2 cellular contexts compared by ENCODE assay signal in genomic region chr3:47408839-47409229, GRCh38.
TF ChIP-seq lines count a peak whose summit lies in the region.

No MANE protein-coding gene starts in this region.

TF ChIP-seq in K562, 482 proteins besides CTCF, POLR2A, EP300 and RAD21:
- no peak for TF ChIP-seq FOS (IDR thresholded peaks at IDR 0.05; ENCODE audit: extremely low read depth, insufficient read length)
- no peak for TF ChIP-seq BRD9 (IDR thresholded peaks at IDR 0.05; ENCODE audit: low read depth, partially characterized antibody)
- TF ChIP-seq MCM5 (IDR thresholded peaks at IDR 0.05; ENCODE audit: low read depth) = no peak
TF ChIP-seq in K562: peak in this region for 0.

TF ChIP-seq in HepG2, 621 proteins besides CTCF, POLR2A, EP300 and RAD21:
- TF ChIP-seq AKNA (CRISPR knock-in tag; IDR thresholded peaks at IDR 0.05; ENCODE audit: borderline replicate concordance) (no peak), SP1 (IDR thresholded peaks at IDR 0.05) (no peak), SP1 (CRISPR knock-in tag; IDR thresholded peaks at IDR 0.05) (no peak), HNRNPH1 (optimal IDR thresholded peaks at IDR 0.05; ENCODE audit: low read depth, low read length) (no peak), ZSCAN12 (CRISPR knock-in tag; IDR thresholded peaks at IDR 0.05) (no peak), U2AF2 (IDR thresholded peaks at IDR 0.05; ENCODE audit: low read depth, low read length) (no peak), ZNF619 (CRISPR knock-in tag; IDR thresholded peaks at IDR 0.05) (no peak), RORA (CRISPR knock-in tag; IDR thresholded peaks at IDR 0.05) (no peak), JUNB (CRISPR knock-in tag; IDR thresholded peaks at IDR 0.05; ENCODE audit: borderline replicate concordance) (no peak), JUN (CRISPR knock-in tag; IDR thresholded peaks at IDR 0.05) (no peak)
- TF ChIP-seq, protein P1, sequence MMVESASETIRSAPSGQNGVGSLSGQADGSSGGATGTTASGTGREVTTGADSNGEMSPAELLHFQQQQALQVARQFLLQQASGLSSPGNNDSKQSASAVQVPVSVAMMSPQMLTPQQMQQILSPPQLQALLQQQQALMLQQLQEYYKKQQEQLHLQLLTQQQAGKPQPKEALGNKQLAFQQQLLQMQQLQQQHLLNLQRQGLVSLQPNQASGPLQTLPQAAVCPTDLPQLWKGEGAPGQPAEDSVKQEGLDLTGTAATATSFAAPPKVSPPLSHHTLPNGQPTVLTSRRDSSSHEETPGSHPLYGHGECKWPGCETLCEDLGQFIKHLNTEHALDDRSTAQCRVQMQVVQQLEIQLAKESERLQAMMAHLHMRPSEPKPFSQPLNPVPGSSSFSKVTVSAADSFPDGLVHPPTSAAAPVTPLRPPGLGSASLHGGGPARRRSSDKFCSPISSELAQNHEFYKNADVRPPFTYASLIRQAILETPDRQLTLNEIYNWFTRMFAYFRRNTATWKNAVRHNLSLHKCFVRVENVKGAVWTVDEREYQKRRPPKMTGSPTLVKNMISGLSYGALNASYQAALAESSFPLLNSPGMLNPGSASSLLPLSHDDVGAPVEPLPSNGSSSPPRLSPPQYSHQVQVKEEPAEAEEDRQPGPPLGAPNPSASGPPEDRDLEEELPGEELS (CRISPR knock-in tag; IDR thresholded peaks at IDR 0.05) = no peak
TF ChIP-seq in HepG2: peak in this region for 0.
